ENCODE assay signal across 22 cellular contexts in genomic region chr5:33460210-33460609, GRCh38. TPM values are rescaled to one million over a fixed set of nuclear protein-coding genes. Genes with fewer than 3 reads are reported as not detected.
DNase-seq lines count a peak whose midpoint lies in the region; ATAC-seq, FAIRE-seq and TF ChIP-seq lines count a peak whose summit lies in the region.
"Had no signal": no experiment of that assay in that cellular context is flagged by ENCODE, and none has a peak within 500 bp of the region (broad histone marks: within the 10 kb centered on the region; RNA-seq: fewer than 3 reads in every experiment).

No MANE protein-coding gene starts in this region.

- H3K4me3 ChIP-seq in HUES64 (ENCODE audit: low read length) = no peak overlapping the region
- H3K4me3 ChIP-seq in GM12878 = no peak overlapping the region
- no peak overlapping the region for H3K4me3 ChIP-seq in spleen
- H3K4me3 ChIP-seq: BLaER1, body of pancreas, MG63 had no signal

- no peaks in the 10 kb centered on the region for H3K79me2 ChIP-seq in GM12878 (ENCODE audit: control insufficient read depth, insufficient read depth, low read length)

- no peak overlapping the region for H2AFZ ChIP-seq in GM12878 (ENCODE audit: control insufficient read depth, low read depth, low read length)

- H4K20me1 ChIP-seq in GM12878 (ENCODE audit: control insufficient read depth, insufficient read depth) = no peaks in the 10 kb centered on the region

- no peaks in the 10 kb centered on the region for H3K4me1 Mint-ChIP-seq in activated T-cell treated with anti-CD3 and anti-CD28 coated beads, Interleukin-2, amount 50 U/mL, for 72 hours (ENCODE audit: low read depth)
- no peaks in the 10 kb centered on the region for H3K4me1 Mint-ChIP-seq in osteocyte (ENCODE audit: unreplicated experiment)

- TF ChIP-seq EP300 in GM12878 (IDR thresholded peaks at IDR 0.05; ENCODE audit: borderline replicate concordance in 1 of 2, control insufficient read depth in 1 of 2, low read depth in 2 of 2, low read length in 2 of 2) = no peak

- H3K4me1 ChIP-seq in HUES64 (ENCODE audit: insufficient read depth, low read length) (no peaks in the 10 kb centered on the region), GM12878 (ENCODE audit: control insufficient read depth, insufficient read depth, low read length) (no peaks in the 10 kb centered on the region), spleen (no peaks in the 10 kb centered on the region)
- H3K4me1 ChIP-seq: BLaER1, body of pancreas had no signal

- H3K36me3 Mint-ChIP-seq in activated T-cell treated with anti-CD3 and anti-CD28 coated beads, Interleukin-2, amount 50 U/mL, for 72 hours (ENCODE audit: insufficient read depth in 2 of 2) = peaks cover 6 to 59% of the 10 kb centered on the region in 2 donors
- peaks cover 79% of the 10 kb centered on the region for H3K36me3 Mint-ChIP-seq in osteocyte (ENCODE audit: unreplicated experiment)

- in situ Hi-C loops in GM12878 (cut with MboI) = no loop called here

- H3K27ac ChIP-seq in HUES64 (ENCODE audit: low read depth, low read length) (0 out of 2 replicates have a peak overlapping the region, but pooled peaks have one; percentile 37), GM12878 (ENCODE audit: control insufficient read depth, insufficient read depth) (no peak overlapping the region), spleen (no peak overlapping the region)
- H3K27ac ChIP-seq: BLaER1, body of pancreas, VCaP had no signal

- no peak for TF ChIP-seq CTCF in GM12878 (IDR thresholded peaks at IDR 0.05 in 2 of 3, conservative IDR thresholded peaks at IDR 0.05 in 1 of 3; ENCODE audit: control insufficient read depth in 2 of 3, extremely low read depth in 1 of 3, insufficient read depth in 1 of 3, low read depth in 3 of 3, low read length in 3 of 3)
- no peak for TF ChIP-seq CTCF in osteocyte (IDR thresholded peaks at IDR 0.05)
- TF ChIP-seq CTCF in spleen (IDR thresholded peaks at IDR 0.05 in 8 of 11, conservative IDR thresholded peaks at IDR 0.05 in 3 of 11) = no peak

- TSS peak; percentile 13 for BruUV-seq in GM12878 (replicated peaks; lab: Mats Ljungman, UMichigan)

- H3K9me3 ChIP-seq in HUES64 (ENCODE audit: insufficient read depth, low read depth, low read length) (no peaks in the 10 kb centered on the region), GM12878 (replicated peaks; ENCODE audit: control insufficient read depth, insufficient read depth, low read length) (no peaks in the 10 kb centered on the region), spleen (no peaks in the 10 kb centered on the region)
- H3K9me3 ChIP-seq: BLaER1, body of pancreas, MG63 had no signal

- H3K27me3 ChIP-seq in HUES64 (ENCODE audit: insufficient read depth, low read length) (no peaks in the 10 kb centered on the region), GM12878 (replicated peaks in 1 of 2; ENCODE audit: control insufficient read depth in 2 of 2, insufficient read depth in 2 of 2, low read length in 1 of 2) (no peaks in the 10 kb centered on the region), spleen (replicated peaks in 1 of 7) (no peaks in the 10 kb centered on the region)
- H3K27me3 ChIP-seq: BLaER1, body of pancreas, MG63 had no signal

- no peak for FAIRE-seq in GM12878 (lab: Jason Lieb, UNC)
- FAIRE-seq: H1 had no signal

- WGBS in HUES64 = 96% methylated on average over 2 of the region's 2 CpGs
- WGBS in GM12878 (ENCODE audit: insufficient coverage, insufficient replicate concordance, low lambda C conversion rate, missing lambda C conversion rate) = 96% methylated on average over 2 of the region's 2 CpGs
- 96 to 100% (median 98%) methylated on average over 2 of the region's 2 CpGs for WGBS in spleen, 5 donors

- H3K4me2 ChIP-seq in GM12878 (ENCODE audit: control insufficient read depth, insufficient read depth) = no peak overlapping the region
- H3K4me2 ChIP-seq: BLaER1 had no signal

- SMC1A ChIA-PET in GM12878 (lab: Charles Lee; ENCODE audit: uncharacterized antibody, unreplicated experiment) = interaction anchor here (1.0 to 1.6 kb wide), 4 partner anchors 10 to 475 kb away, joined by 3 to 6 read pairs (median 5); no protein-coding TSS in a partner anchor

- CTCF ChIA-PET in GM12878 (lab: Yijun Ruan, JAX) = interaction anchor here (1.0 kb wide), 1 partner anchor 475 kb away, joined by 3 read pairs; no protein-coding TSS in a partner anchor

- no peak for TF ChIP-seq POLR2A in GM12878 (IDR thresholded peaks at IDR 0.05; ENCODE audit: low read depth, low read length)
- no peak for TF ChIP-seq POLR2A in spleen (IDR thresholded peaks at IDR 0.05)

- no peak for DNase-seq in activated T-cell treated with anti-CD3 and anti-CD28 coated beads, Interleukin-2, amount 50 U/mL, for 72 hours
- DNase-seq in activated T-cell treated with anti-CD3 and anti-CD28 coated beads for 4 hours = no peak
- no peak for DNase-seq in GM12878 (ENCODE audit: low read depth, low spot score)
- no peak for DNase-seq in osteocyte (ENCODE audit: extremely low spot score, unreplicated experiment)
- DNase-seq in spleen = no peak
- no peak for DNase-seq in SK-N-DZ (ENCODE audit: low spot score)
- DNase-seq in Right ventricle myocardium superior = no peak
- DNase-seq: ACHN; activated CD4-positive, alpha-beta T cell treated with anti-CD3 and anti-CD28 coated beads, Interleukin-2, amount 50 U/mL, for 48 hours; activated T-cell treated with anti-CD3 and anti-CD28 coated beads, Interleukin-2, amount 50 U/mL, for 4 hours; body of pancreas; effector memory CD4-positive, alpha-beta T cell; kidney glomerular epithelial cell; MG63; NCI-H1417 treated with DMSO at 0.1 percent for 48 hours; NCI-H510A; NK-92 treated with Interleukin-12 subunit alpha and Interleukin-12 subunit beta, amount 100 ng/mL, for 24 hours; nucleus accumbens had no signal

- intact Hi-C loops in GM12878 (cut with micrococcal nuclease; ENCODE audit: unreplicated experiment) (no loop called here), spleen (cut with DNase I; ENCODE audit: low total_unique reads) (no loop called here), Right ventricle myocardium superior (cut with DNase I) (no loop called here)

- no peak for ATAC-seq in activated T-cell treated with anti-CD3 and anti-CD28 coated beads, Interleukin-2, amount 50 U/mL, for 72 hours (replicated peaks in 1 of 2)
- ATAC-seq in GM12878 = no peak
- ATAC-seq in Right ventricle myocardium superior (ENCODE audit: poor library complexity) = no peak
- ATAC-seq: activated T-cell treated with anti-CD3 and anti-CD28 coated beads, Interleukin-2, amount 50 U/mL, for 4 hours; body of pancreas had no signal

- RAD21 ChIA-PET in GM12878 (lab: Charles Lee; ENCODE audit: unreplicated experiment) = no interaction called here

- H3K27me3 Mint-ChIP-seq in activated T-cell treated with anti-CD3 and anti-CD28 coated beads, Interleukin-2, amount 50 U/mL, for 72 hours (ENCODE audit: low read depth) = no peaks in the 10 kb centered on the region
- no peaks in the 10 kb centered on the region for H3K27me3 Mint-ChIP-seq in osteocyte (ENCODE audit: unreplicated experiment)

- POLR2A ChIA-PET in GM12878 (lab: Charles Lee) = no interaction called here

- H3K9me3 Mint-ChIP-seq in activated T-cell treated with anti-CD3 and anti-CD28 coated beads, Interleukin-2, amount 50 U/mL, for 72 hours = no peaks in the 10 kb centered on the region
- no peaks in the 10 kb centered on the region for H3K9me3 Mint-ChIP-seq in osteocyte (ENCODE audit: unreplicated experiment)
- H3K9me3 Mint-ChIP-seq: activated T-cell treated with anti-CD3 and anti-CD28 coated beads, Interleukin-2, amount 50 U/mL, for 4 hours had no signal

- TF ChIP-seq RAD21 in GM12878 (IDR thresholded peaks at IDR 0.05; ENCODE audit: insufficient read depth, low read depth, low read length) = no peak

- H3K36me3 ChIP-seq in HUES64 (ENCODE audit: insufficient read depth, low read length) (peaks cover 98% of the 10 kb centered on the region), GM12878 (ENCODE audit: control insufficient read depth in 2 of 2, insufficient read depth in 2 of 2, low read length in 1 of 2) (peaks cover 19 to 66% of the 10 kb centered on the region in 2 experiments), spleen (peaks cover 5 to 100% (median 99%) of the 10 kb centered on the region in 6 donors)

- H3K9ac ChIP-seq in HUES64 (ENCODE audit: low read depth, low read length) = no peak overlapping the region
- H3K9ac ChIP-seq in GM12878 (ENCODE audit: control insufficient read depth, insufficient read depth, low read length) = no peak overlapping the region
- H3K9ac ChIP-seq: BLaER1 had no signal

- no peak overlapping the region for H3K4me3 Mint-ChIP-seq in activated T-cell treated with anti-CD3 and anti-CD28 coated beads, Interleukin-2, amount 50 U/mL, for 72 hours
- no peak overlapping the region for H3K4me3 Mint-ChIP-seq in osteocyte (ENCODE audit: unreplicated experiment)
- H3K4me3 Mint-ChIP-seq: activated T-cell treated with anti-CD3 and anti-CD28 coated beads, Interleukin-2, amount 50 U/mL, for 4 hours had no signal

- H3K27ac Mint-ChIP-seq in activated T-cell treated with anti-CD3 and anti-CD28 coated beads, Interleukin-2, amount 50 U/mL, for 72 hours = peak overlapping the region; percentile 32
- H3K27ac Mint-ChIP-seq in osteocyte (ENCODE audit: unreplicated experiment) = peak overlapping the region; percentile 47

TF ChIP-seq in GM12878, 131 proteins besides CTCF, POLR2A, EP300 and RAD21 (continues in another document):
- no peak for TF ChIP-seq ZSCAN29 (IDR thresholded peaks at IDR 0.05)

RNA-seq across cellular contexts. Expression of gene TARS1, which starts 19.4 kb away (rescaled TPM):
- total RNA-seq in activated T-cell treated with anti-CD3 and anti-CD28 coated beads, Interleukin-2, amount 50 U/mL, for 72 hours = 100 to 1,000 TPM; 334 to 380 TPM
- 259 TPM for polyA plus RNA-seq in HUES64 (2013, experiment 1 of 2)
- 260 TPM for polyA plus RNA-seq in HUES64 (2013, experiment 2 of 2)
- 127 and 128 TPM in 2 replicates for total RNA-seq in GM12878 (2013; cell fraction: nucleolus; rRNA removed)
- total RNA-seq in GM12878 (2014; rRNA removed) (198 and 242 TPM in 2 replicates), GM12878 (2014; rRNA removed; fragmentation: Illumina TruSeq; extraction: Trizol) (320 and 350 TPM in 2 replicates), GM12878 (2021) (212 and 216 TPM in 2 replicates), osteocyte (237 and 246 TPM in 2 replicates), spleen (10 to 100 TPM; 42.7 to 90.0 (median 63.3) TPM), Right ventricle myocardium superior (63.4 TPM)
- polyA plus RNA-seq in GM12878 (2011; ENCODE audit: low read depth) = 164 TPM
- polyA plus RNA-seq in GM12878 (2011; rRNA removed) (172 and 312 TPM in 2 replicates), GM12878 (2014; fragmentation: Illumina TruSeq; extraction: Trizol) (271 and 346 TPM in 2 replicates), GM12878 (2014; fragmentation: Nextera tagmentation; extraction: Ambion mirVana) (100 to 1,000 TPM; 163 to 244 TPM), GM12878 (2014; rRNA removed) (170 and 210 TPM in 2 replicates), GM12878 (2016; fragmentation: Nextera tagmentation; extraction: Ambion mirVana) (100 to 1,000 TPM; 244 to 254 TPM), spleen (10 to 100 TPM; 43.2 to 45.5 (median 45.0) TPM)
- 80.0 and 82.0 TPM in 2 replicates for polyA plus RNA-seq in GM12878 (2011; cell fraction: cytosol; rRNA removed)
- 92.9 and 108 TPM in 2 replicates for polyA plus RNA-seq in GM12878 (2011; cell fraction: nucleus; rRNA removed)
- 148 and 162 TPM in 2 replicates for polyA plus RNA-seq in GM12878 (2012)
- polyA minus RNA-seq in GM12878 (2011; rRNA and poly(A)+ RNA removed) = 106 and 119 TPM in 2 replicates
- polyA minus RNA-seq in GM12878 (2011; cell fraction: cytosol; rRNA and poly(A)+ RNA removed) = 62.0 and 73.3 TPM in 2 replicates
- 37.8 and 55.5 TPM in 2 replicates for polyA minus RNA-seq in GM12878 (2011; cell fraction: nucleus; rRNA and poly(A)+ RNA removed)
- 253 and 271 TPM in 2 replicates for polyA plus RNA-seq in SK-N-DZ (2014; cell fraction: cytosol; rRNA removed)
- polyA plus RNA-seq in SK-N-DZ (2014; cell fraction: nucleus; rRNA removed) = 164 and 175 TPM in 2 replicates
